Comparison of ENCODE assay signal across 1 cellular context in genomic region chr2:64035067-64035942, GRCh38.
TF ChIP-seq lines count a peak whose summit lies in the region.

No MANE protein-coding gene starts in this region.

TF ChIP-seq in WTC11, 78 proteins besides CTCF, POLR2A, EP300 and RAD21 (continued from another document):
- no peak for TF ChIP-seq ZNF281 (CRISPR knock-in tag; IDR thresholded peaks at IDR 0.05)
